In genomic region chr14:104984056-104984894, GRCh38 we compare ENCODE assay signal across 13 cellular contexts. TPM values are rescaled to one million over a fixed set of nuclear protein-coding genes. Genes with fewer than 3 reads are reported as not detected.
DNase-seq lines count a peak whose midpoint lies in the region; ATAC-seq and TF ChIP-seq lines count a peak whose summit lies in the region.
"Had no signal": no experiment of that assay in that cellular context is flagged by ENCODE, and none has a peak within 500 bp of the region (broad histone marks: within the 10 kb centered on the region; RNA-seq: fewer than 3 reads in every experiment).

No MANE protein-coding gene starts in this region.

- H3K4me3 Mint-ChIP-seq in activated naive CD4-positive, alpha-beta T cell treated with anti-CD3 and anti-CD28 coated beads for 36 hours: peak overlapping the region; percentile 65
- peak overlapping the region; percentile 77 for H3K4me3 Mint-ChIP-seq in T-helper 17 cell
- H3K4me3 Mint-ChIP-seq in glutamatergic neuron (ENCODE audit: unreplicated experiment): peak overlapping the region; percentile 8

- H3K9me3 ChIP-seq in T-helper 17 cell (ENCODE audit: control insufficient read depth, low read length, poor library complexity, severe bottlenecking) (no peaks in the 10 kb centered on the region), spleen (no peaks in the 10 kb centered on the region)

- H3K36me3 ChIP-seq in spleen: no peaks in the 10 kb centered on the region

- H3K27me3 ChIP-seq in spleen (replicated peaks in 1 of 7) (peaks cover 0 to 2% (median 0%) of the 10 kb centered on the region in 7 donors), foreskin keratinocyte (no peaks in the 10 kb centered on the region)

- no peak for TF ChIP-seq CTCF in glutamatergic neuron (IDR thresholded peaks at IDR 0.05; ENCODE audit: partially characterized antibody, unreplicated experiment)
- TF ChIP-seq CTCF in spleen (IDR thresholded peaks at IDR 0.05 in 8 of 11, conservative IDR thresholded peaks at IDR 0.05 in 3 of 11): no peak
- TF ChIP-seq CTCF in GM20000 (IDR thresholded peaks at IDR 0.05; ENCODE audit: extremely low read depth, missing control alignments): no peak
- TF ChIP-seq CTCF in foreskin keratinocyte (conservative IDR thresholded peaks at IDR 0.05): no peak

- CTCF ChIA-PET in activated naive CD4-positive, alpha-beta T cell treated with anti-CD3 and anti-CD28 coated beads for 36 hours (lab: Charles Lee): interaction anchor here (1.0 to 3.7 kb wide), 5 partner anchors 9 to 88 kb away, joined by 3 to 29 read pairs (median 3); no protein-coding TSS in a partner anchor

- peaks cover 5% of the 10 kb centered on the region for H3K4me1 Mint-ChIP-seq in activated naive CD4-positive, alpha-beta T cell treated with anti-CD3 and anti-CD28 coated beads for 36 hours (ENCODE audit: low read depth)
- H3K4me1 Mint-ChIP-seq in T-helper 17 cell (peaks cover 21% of the 10 kb centered on the region), glutamatergic neuron (ENCODE audit: low read depth, unreplicated experiment) (peaks cover 3% of the 10 kb centered on the region)

- peak overlapping the region in 2 of 8 donors; percentile 72 to 90 for H3K4me3 ChIP-seq in spleen

- H3K27ac ChIP-seq in spleen (peak overlapping the region in 1 of 8 donors; percentile 86), foreskin keratinocyte (no peak overlapping the region)

- 88 to 94% (median 90%) methylated on average over 15 of the region's 15 CpGs for WGBS in spleen, 5 donors

- ATAC-seq in T-helper 17 cell (no peak), GM18873 (IDR thresholded peaks at IDR 0.05; ENCODE audit: low FRiP score, unreplicated experiment) (no peak), foreskin keratinocyte (no peak)

- peaks cover 5 to 25% (median 15%) of the 10 kb centered on the region in 6 donors for H3K4me1 ChIP-seq in spleen
- H3K4me1 ChIP-seq in foreskin keratinocyte: no peaks in the 10 kb centered on the region

- no peaks in the 10 kb centered on the region for H3K9me3 Mint-ChIP-seq in activated naive CD4-positive, alpha-beta T cell treated with anti-CD3 and anti-CD28 coated beads for 36 hours
- peaks cover 11% of the 10 kb centered on the region for H3K9me3 Mint-ChIP-seq in glutamatergic neuron (ENCODE audit: unreplicated experiment)

- no peaks in the 10 kb centered on the region for H3K36me3 Mint-ChIP-seq in activated naive CD4-positive, alpha-beta T cell treated with anti-CD3 and anti-CD28 coated beads for 36 hours (ENCODE audit: low read depth)
- H3K36me3 Mint-ChIP-seq in T-helper 17 cell (ENCODE audit: low read depth): peaks cover 3% of the 10 kb centered on the region
- no peaks in the 10 kb centered on the region for H3K36me3 Mint-ChIP-seq in glutamatergic neuron (ENCODE audit: unreplicated experiment)

- peak overlapping the region; percentile 44 for H3K27ac Mint-ChIP-seq in activated naive CD4-positive, alpha-beta T cell treated with anti-CD3 and anti-CD28 coated beads for 36 hours
- peak overlapping the region; percentile 81 for H3K27ac Mint-ChIP-seq in T-helper 17 cell
- no peak overlapping the region for H3K27ac Mint-ChIP-seq in glutamatergic neuron (ENCODE audit: unreplicated experiment)

- no peaks in the 10 kb centered on the region for H3K27me3 Mint-ChIP-seq in activated naive CD4-positive, alpha-beta T cell treated with anti-CD3 and anti-CD28 coated beads for 36 hours (ENCODE audit: low read depth)
- peaks cover 13% of the 10 kb centered on the region for H3K27me3 Mint-ChIP-seq in T-helper 17 cell
- H3K27me3 Mint-ChIP-seq in glutamatergic neuron (ENCODE audit: unreplicated experiment): peaks cover 18% of the 10 kb centered on the region

- DNase-seq in activated naive CD4-positive, alpha-beta T cell treated with anti-CD3 and anti-CD28 coated beads for 36 hours: no peak
- DNase-seq in activated naive CD4-positive, alpha-beta T cell (lab: John Stamatoyannopoulos, UW): no peak
- DNase-seq in T-helper 17 cell: no peak
- no peak for DNase-seq in glutamatergic neuron
- peak; percentile 71 for DNase-seq in spleen
- no peak for DNase-seq in GM20000 (ENCODE audit: low spot score)
- no peak for DNase-seq in foreskin keratinocyte
- DNase-seq: activated effector memory CD4-positive, alpha-beta T cell treated with anti-CD3 and anti-CD28 coated beads, Interleukin-2, amount 50 U/mL, for 16 hours; cortex of kidney; NCI-H1417; NCI-H510A treated with DMSO at 0.1 percent for 48 hours had no signal

- intact Hi-C loops in activated naive CD4-positive, alpha-beta T cell treated with anti-CD3 and anti-CD28 coated beads for 36 hours (cut with micrococcal nuclease): loop anchor here (10.0 kb wide), 1 partner anchor 511 kb away; the partner anchor contains the start of gene TEDC1
- intact Hi-C loops in spleen (cut with DNase I; ENCODE audit: low total_unique reads): no loop called here

- no peak for TF ChIP-seq POLR2A in spleen (IDR thresholded peaks at IDR 0.05)

RNA-seq across cellular contexts. Expression of gene CLBA1, which starts 1.3 kb away (rescaled TPM):
- total RNA-seq in activated naive CD4-positive, alpha-beta T cell treated with anti-CD3 and anti-CD28 coated beads for 36 hours: under 1 TPM; 0.40 to 0.43 TPM
- 1 to 10 TPM; 1.6 to 4.4 TPM for total RNA-seq in T-helper 17 cell
- total RNA-seq in glutamatergic neuron (ENCODE audit: unreplicated experiment): 5.9 TPM
- total RNA-seq in spleen: 1 to 10 TPM; 1.7 to 4.0 (median 3.4) TPM
- polyA plus RNA-seq in spleen: 1 to 10 TPM; 3.7 to 4.3 (median 3.9) TPM
- 7.4 and 8.3 TPM in 2 replicates for total RNA-seq in foreskin keratinocyte
- polyA plus RNA-seq in foreskin keratinocyte: 6.1 and 6.8 TPM in 2 replicates

RNA-seq across cellular contexts. Expression of gene AHNAK2, which starts 6.1 kb away (rescaled TPM):
- under 1 TPM; 0.10 TPM for total RNA-seq in activated naive CD4-positive, alpha-beta T cell treated with anti-CD3 and anti-CD28 coated beads for 36 hours
- total RNA-seq in T-helper 17 cell (not detected), glutamatergic neuron (ENCODE audit: unreplicated experiment) (44.8 TPM), spleen (1 to 10 TPM in 1 of 7 donors, under 1 TPM in 6; 0.26 to 1.3 (median 0.66) TPM), foreskin keratinocyte (183 and 225 TPM in 2 replicates)
- polyA plus RNA-seq in spleen (under 1 TPM; 0.30 to 0.86 (median 0.76) TPM), foreskin keratinocyte (73.0 and 79.4 TPM in 2 replicates)

RNA-seq across cellular contexts. Expression of gene CDCA4, which starts 36.6 kb away (rescaled TPM):
- total RNA-seq in activated naive CD4-positive, alpha-beta T cell treated with anti-CD3 and anti-CD28 coated beads for 36 hours: 10 to 100 TPM; 59.6 to 60.4 TPM
- total RNA-seq in T-helper 17 cell: 10 to 100 TPM; 16.1 to 18.4 TPM
- 23.2 TPM for total RNA-seq in glutamatergic neuron (ENCODE audit: unreplicated experiment)
- total RNA-seq in spleen: 10 to 100 TPM in 2 of 7 donors, 1 to 10 TPM in 5; 6.5 to 15.1 (median 8.7) TPM
- 10 to 100 TPM in 1 of 3 donors, 1 to 10 TPM in 2; 5.8 to 10.5 (median 8.5) TPM for polyA plus RNA-seq in spleen
- total RNA-seq in foreskin keratinocyte: 74.1 and 81.5 TPM in 2 replicates
- polyA plus RNA-seq in foreskin keratinocyte: 70.3 TPM in 2 replicates

RNA-seq across cellular contexts. Expression of gene PLD4, which starts 59.6 kb away (rescaled TPM):
- total RNA-seq in activated naive CD4-positive, alpha-beta T cell treated with anti-CD3 and anti-CD28 coated beads for 36 hours: not detected
- total RNA-seq in T-helper 17 cell: 1 to 10 TPM; 1.1 to 4.0 TPM
- not detected for total RNA-seq in glutamatergic neuron (ENCODE audit: unreplicated experiment)
- total RNA-seq in spleen: 10 to 100 TPM in 6 of 7 donors, 1 to 10 TPM in 1; 5.4 to 30.2 (median 13.9) TPM
- 10 to 100 TPM; 25.8 to 31.3 (median 29.8) TPM for polyA plus RNA-seq in spleen
- total RNA-seq in foreskin keratinocyte: not detected in 2 replicates
- polyA plus RNA-seq in foreskin keratinocyte: 0.02 and 0.03 TPM in 2 replicates
- polyA plus RNA-seq: neural cell had no signal

Comparison
In these comparisons a context has a peak if more than half of its experiments do, and no peak if none do; other contexts are left out.
1. H3K4me3 Mint-ChIP-seq: peak in every context shown above with its lines; median percentile 77 in T-helper 17 cell; 65 in activated naive CD4-positive, alpha-beta T cell treated with anti-CD3 and anti-CD28 coated beads for 36 hours; 8 in glutamatergic neuron.
2. RNA of gene AHNAK2, which starts 6.1 kb away (total RNA-seq): 183 to 225 TPM in foreskin keratinocyte and 44.8 TPM in glutamatergic neuron (single experiment); 0.26 to 1.3 TPM in spleen, 0.10 TPM in activated naive CD4-positive, alpha-beta T cell treated with anti-CD3 and anti-CD28 coated beads for 36 hours and not detected in T-helper 17 cell; every median in the first group is over 10 times any median in the second.